ENCODE assay signal across 1 cellular context in the genomic region with DNA sequence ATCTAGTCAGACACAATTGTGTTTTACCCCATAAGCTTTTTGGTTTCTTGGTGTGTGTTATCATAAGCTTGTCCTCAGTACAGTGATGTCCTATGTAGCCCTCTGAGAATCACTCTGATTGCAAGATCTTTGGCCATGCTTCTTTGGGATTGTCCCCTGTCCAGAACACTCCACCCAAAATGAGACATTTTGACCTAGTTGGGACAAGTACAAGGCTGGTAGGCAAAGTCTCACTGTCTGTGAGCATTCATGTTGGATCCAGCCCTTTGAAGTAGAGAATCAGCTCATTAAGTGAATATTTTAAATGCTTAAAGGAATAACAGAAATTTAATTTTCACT.
TF ChIP-seq lines count a peak whose summit lies in the region.

No MANE protein-coding gene starts in this region.

TF ChIP-seq in K562, 482 proteins besides CTCF, POLR2A, EP300 and RAD21:
- no peak for TF ChIP-seq ESRRA (IDR thresholded peaks at IDR 0.05; ENCODE audit: borderline replicate concordance, low read depth)
- no peak for TF ChIP-seq KHSRP (IDR thresholded peaks at IDR 0.05)
- no peak for TF ChIP-seq SIX5 (IDR thresholded peaks at IDR 0.05; ENCODE audit: borderline replicate concordance in 1 of 2, insufficient read depth in 1 of 2, low read depth in 1 of 2, low read length in 2 of 2)
